ENCODE assay signal across 16 cellular contexts in genomic region chr21:40146201-40146890, GRCh38.
DNase-seq lines count a peak whose midpoint lies in the region; ATAC-seq and TF ChIP-seq lines count a peak whose summit lies in the region.
"Had no signal": no experiment of that assay in that cellular context is flagged by ENCODE, and none has a peak within 500 bp of the region (broad histone marks: within the 10 kb centered on the region; RNA-seq: fewer than 3 reads in every experiment).

No MANE protein-coding gene starts in this region.

- DNase-seq in HFFc6 = no peak
- peak; percentile 9 for DNase-seq in NCI-H2029 (lab: John Stamatoyannopoulos, UW)
- peak; percentile 47 for DNase-seq in NCI-H774 (lab: John Stamatoyannopoulos, UW)
- DNase-seq in NCI-H1436 (lab: John Stamatoyannopoulos, UW) = no peak
- no peak for DNase-seq in iPS-NIHi11 (ENCODE audit: low spot score)
- DNase-seq: activated CD4-positive, alpha-beta T cell treated with anti-CD3 and anti-CD28 coated beads for 1 hour; activated gamma-delta T cell; anterior cingulate cortex; BE2C; DMS 273 treated with DMSO at 0.1 percent for 48 hours; naive thymus-derived CD8-positive, alpha-beta T cell; stimulated activated naive CD4-positive, alpha-beta T cell; upper lobe of left lung had no signal

- H3F3A ChIP-seq in neural cell (ENCODE audit: insufficient read depth, low read length, poor library complexity, severe bottlenecking) = no peaks in the 10 kb centered on the region

- no peaks in the 10 kb centered on the region for H3K4me1 Mint-ChIP-seq in HFFc6 (ENCODE audit: low read depth)
- H3K4me1 Mint-ChIP-seq: naive thymus-derived CD8-positive, alpha-beta T cell had no signal

- peak overlapping the region; percentile 13 for H3K4me2 ChIP-seq in neural cell (ENCODE audit: low read length)

- peak overlapping the region; percentile 25 for H3K9ac ChIP-seq in neural cell (ENCODE audit: low read length)

- no peaks in the 10 kb centered on the region for H4K20me1 ChIP-seq in neural cell (ENCODE audit: insufficient read depth)

- no peak overlapping the region for H3K4me3 ChIP-seq in neural cell (ENCODE audit: low read length)
- no peak overlapping the region for H3K4me3 ChIP-seq in gastroesophageal sphincter
- H3K4me3 ChIP-seq: upper lobe of left lung had no signal

- H3K4me1 ChIP-seq in gastroesophageal sphincter = no peaks in the 10 kb centered on the region
- H3K4me1 ChIP-seq: BE2C, upper lobe of left lung had no signal

- TF ChIP-seq CTCF in HFFc6 (IDR thresholded peaks at IDR 0.05) (peak; percentile 31; the same call in 1 of the 2 replicates), neural cell (IDR thresholded peaks at IDR 0.05; ENCODE audit: poor library complexity, severe bottlenecking) (peak; percentile 62), gastroesophageal sphincter (IDR thresholded peaks at IDR 0.05) (no peak)

- no peaks in the 10 kb centered on the region for H3K9me3 Mint-ChIP-seq in HFFc6

- H3K27ac ChIP-seq in neural cell (ENCODE audit: low read length) = peak overlapping the region; percentile 79
- H3K27ac ChIP-seq in gastroesophageal sphincter = no peak overlapping the region
- H3K27ac ChIP-seq: upper lobe of left lung had no signal

- no peak overlapping the region for H2AFZ ChIP-seq in neural cell (ENCODE audit: low read depth, low read length)

- TF ChIP-seq EP300 in neural cell (conservative IDR thresholded peaks at IDR 0.05; ENCODE audit: poor library complexity, severe bottlenecking) = peak; percentile 33
- TF ChIP-seq EP300 in gastroesophageal sphincter (IDR thresholded peaks at IDR 0.05) = no peak

- peak; percentile 71 for TF ChIP-seq RAD21 in neural cell (conservative IDR thresholded peaks at IDR 0.05)

- H3K36me3 ChIP-seq in neural cell (ENCODE audit: insufficient read depth, low read length) (no peaks in the 10 kb centered on the region), gastroesophageal sphincter (no peaks in the 10 kb centered on the region)
- H3K36me3 ChIP-seq: BE2C, upper lobe of left lung had no signal

- no peak for TF ChIP-seq POLR2A in gastroesophageal sphincter (IDR thresholded peaks at IDR 0.05)

- WGBS in gastroesophageal sphincter (ENCODE audit: low coverage in 1 of 2), 2 donors = 36 to 39% methylated on average over 9 to 10 of the region's 10 CpGs

- no peaks in the 10 kb centered on the region for H3K27me3 ChIP-seq in neural cell (ENCODE audit: insufficient read depth, low read depth, low read length)
- H3K27me3 ChIP-seq in gastroesophageal sphincter = no peaks in the 10 kb centered on the region
- H3K27me3 ChIP-seq: BE2C, upper lobe of left lung had no signal

- H3K9me3 ChIP-seq in neural cell (ENCODE audit: low read length) = no peaks in the 10 kb centered on the region
- no peaks in the 10 kb centered on the region for H3K9me3 ChIP-seq in gastroesophageal sphincter
- H3K9me3 ChIP-seq: upper lobe of left lung had no signal

- peaks cover 1% of the 10 kb centered on the region for H3K27me3 Mint-ChIP-seq in HFFc6 (ENCODE audit: insufficient read depth)

- no peak overlapping the region for H3K27ac Mint-ChIP-seq in HFFc6
- H3K27ac Mint-ChIP-seq: naive thymus-derived CD8-positive, alpha-beta T cell had no signal

- H3K79me2 ChIP-seq in neural cell (replicated peaks; ENCODE audit: insufficient read depth, low read length) = no peaks in the 10 kb centered on the region

- H3K9me2 ChIP-seq in neural cell (ENCODE audit: insufficient read depth, low read length) = no peaks in the 10 kb centered on the region

- no peak overlapping the region for H3K4me3 Mint-ChIP-seq in HFFc6
- H3K4me3 Mint-ChIP-seq: naive thymus-derived CD8-positive, alpha-beta T cell had no signal

- no peak for ATAC-seq in HG03469 (IDR thresholded peaks at IDR 0.05; ENCODE audit: unreplicated experiment)
- no peak for ATAC-seq in gastroesophageal sphincter
- ATAC-seq: naive thymus-derived CD8-positive, alpha-beta T cell had no signal

- H3K36me3 Mint-ChIP-seq in HFFc6 (ENCODE audit: low read depth) = no peaks in the 10 kb centered on the region
- H3K36me3 Mint-ChIP-seq: naive thymus-derived CD8-positive, alpha-beta T cell had no signal

TF ChIP-seq in neural cell, 6 proteins besides CTCF, POLR2A, EP300 and RAD21:
- TF ChIP-seq EZH2 (IDR thresholded peaks at IDR 0.05; ENCODE audit: borderline replicate concordance, insufficient read depth, low read length, poor library complexity, severe bottlenecking) (no peak), SMC3 (conservative IDR thresholded peaks at IDR 0.05; ENCODE audit: poor library complexity) (peak; percentile 74), POLR2AphosphoS5 (IDR thresholded peaks at IDR 0.05) (no peak), MXI1 (conservative IDR thresholded peaks at IDR 0.05; ENCODE audit: poor library complexity, severe bottlenecking) (no peak)

Comparison
In these comparisons a context has a peak if more than half of its experiments do, and no peak if none do; other contexts are left out.
1. DNase-seq: peak in NCI-H2029 (single experiment) and NCI-H774 (single experiment); none in HFFc6 (single experiment), NCI-H1436 (single experiment) and iPS-NIHi11 (single experiment).
2. CTCF ChIP-seq: peak in HFFc6 (single experiment) and neural cell (single experiment); none in gastroesophageal sphincter (0 of 4).